Comparison of ENCODE assay signal across 15 cellular contexts in the genomic region with DNA sequence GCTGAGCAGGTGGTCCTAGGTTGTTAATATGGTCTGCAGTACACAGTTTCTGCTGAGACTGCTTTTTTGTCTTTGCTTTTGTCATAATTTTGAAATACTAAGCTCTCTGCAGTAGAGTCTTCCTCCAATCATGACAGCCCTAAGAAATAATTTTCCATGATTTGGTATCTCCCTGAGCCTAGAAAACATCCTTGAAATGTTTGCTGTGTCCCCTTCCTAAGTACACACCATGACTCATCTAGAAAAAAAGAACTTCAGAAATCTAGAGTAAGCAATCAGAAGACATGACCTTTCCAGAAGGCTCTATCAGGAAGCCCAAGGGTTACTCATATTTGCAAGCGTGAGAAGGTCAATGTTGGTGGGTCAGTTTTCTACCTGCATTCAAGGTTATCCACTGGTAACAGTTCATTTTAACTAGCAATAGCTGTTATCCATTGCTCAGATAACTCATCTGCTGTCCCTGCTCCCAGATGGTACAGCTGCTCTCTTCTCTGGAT. TPM values are rescaled to one million over a fixed set of nuclear protein-coding genes. Genes with fewer than 3 reads are reported as not detected.
A peak's percentile ranks its signal among the peaks of the same experiment; 100 is the strongest.
DNase-seq lines count a peak whose midpoint lies in the region; ATAC-seq, FAIRE-seq and TF ChIP-seq lines count a peak whose summit lies in the region.
"Had no signal": no experiment of that assay in that cellular context is flagged by ENCODE, and none has a peak within 500 bp of the region (broad histone marks: within the 10 kb centered on the region; RNA-seq: fewer than 3 reads in every experiment).

No MANE protein-coding gene starts in this region.

- H3K9me3 ChIP-seq in K562 (replicated peaks; ENCODE audit: control insufficient read depth, insufficient read depth, low read depth, low read length) = no peaks in the 10 kb centered on the region

- H3K4me3 Mint-ChIP-seq in Calu3 (ENCODE audit: low read depth, unreplicated experiment) (no peak overlapping the region), mesothelial cell of epicardium (no peak overlapping the region), nephron progenitor cell (no peak overlapping the region)
- H3K4me3 Mint-ChIP-seq: neural progenitor cell had no signal

- H3K27me3 ChIP-seq in K562 (ENCODE audit: control insufficient read depth in 2 of 2, insufficient read depth in 2 of 2, low read length in 2 of 2) = no peaks in the 10 kb centered on the region
- H3K27me3 ChIP-seq: neural progenitor cell had no signal

- no peak overlapping the region for H2AFZ ChIP-seq in K562 (ENCODE audit: low read depth, low read length)
- H2AFZ ChIP-seq: neural progenitor cell had no signal

- H3K27ac ChIP-seq in K562 (ENCODE audit: extremely low read depth, low read depth, low read length) = no peak overlapping the region
- H3K27ac ChIP-seq: neural progenitor cell had no signal

- H3K27me3 Mint-ChIP-seq in Calu3 (ENCODE audit: unreplicated experiment) (no peaks in the 10 kb centered on the region), mesothelial cell of epicardium (ENCODE audit: low read depth) (no peaks in the 10 kb centered on the region), nephron progenitor cell (ENCODE audit: low read depth, poor library complexity) (no peaks in the 10 kb centered on the region)

- H3K9me3 Mint-ChIP-seq in Calu3 (ENCODE audit: low read depth, unreplicated experiment) (no peaks in the 10 kb centered on the region), mesothelial cell of epicardium (no peaks in the 10 kb centered on the region), nephron progenitor cell (no peaks in the 10 kb centered on the region)
- H3K9me3 Mint-ChIP-seq: neural progenitor cell had no signal

- no peak for TF ChIP-seq EP300 in K562 (IDR thresholded peaks at IDR 0.05; ENCODE audit: low read length)

- H3K4me2 ChIP-seq in K562 (ENCODE audit: insufficient read depth, low read length) = no peak overlapping the region
- H3K4me2 ChIP-seq: neural progenitor cell had no signal

- H3K9ac ChIP-seq in K562 (ENCODE audit: insufficient read depth in 1 of 2, low read depth in 2 of 2, low read length in 2 of 2) = no peak overlapping the region
- H3K9ac ChIP-seq: neural progenitor cell had no signal

- CTCF ChIA-PET in Calu3 (lab: Charles Lee) = interaction anchor here (0.6 to 1.9 kb wide), 2 partner anchors 81 to 310 kb away, joined by 5 to 9 read pairs; no protein-coding TSS in a partner anchor
- CTCF ChIA-PET in K562 (lab: Yijun Ruan, JAX; ENCODE audit: low intra/inter-chr PET ratio) = no interaction called here

- intact Hi-C loops in Calu3 (cut with micrococcal nuclease; ENCODE audit: unreplicated experiment) = loop anchor here (2.0 to 5.0 kb wide), 3 partner anchors 16 to 195 kb away; partner anchors contain the start of genes DAD1 and OXA1L
- intact Hi-C loops in K562 (cut with micrococcal nuclease) = no loop called here

- peaks cover 33% of the 10 kb centered on the region for H3K79me2 ChIP-seq in K562 (ENCODE audit: control insufficient read depth, insufficient read depth, low read length)

- DNase-seq in Calu3 = no peak
- peak; percentile 75 for DNase-seq in HT1080 (ENCODE audit: low read depth)
- no peak for DNase-seq in K562 (ENCODE audit: extremely low read depth in 1 of 4, low spot score in 3 of 4)
- DNase-seq in mesothelial cell of epicardium (ENCODE audit: low spot score in 2 of 2, unreplicated experiment in 2 of 2) = no peak
- DNase-seq in NCI-H2171 (lab: John Stamatoyannopoulos, UW) = no peak
- no peak for DNase-seq in nephron progenitor cell
- no peak for DNase-seq in DMS79 (lab: John Stamatoyannopoulos, UW)
- DNase-seq: activated CD4-positive, alpha-beta T cell treated with anti-CD3 and anti-CD28 coated beads for 48 hours; amygdala; NCI-H510A treated with DMSO at 0.1 percent for 48 hours; SHP77; stimulated activated CD4-positive, alpha-beta T cell treated with anti-CD3 and anti-CD28 coated beads, Interleukin-2, amount 100 ng/mL, for 24 hours had no signal

- POLR2A ChIA-PET in K562 (lab: Yijun Ruan, JAX) = interaction anchor here (0.7 kb wide), 1 partner anchor 18 kb away, joined by 3 read pairs; no protein-coding TSS in a partner anchor

- TF ChIP-seq CTCF in Calu3 (IDR thresholded peaks at IDR 0.05; ENCODE audit: unreplicated experiment) = no peak
- no peak for TF ChIP-seq CTCF in K562 (IDR thresholded peaks at IDR 0.05 in 2 of 3, conservative IDR thresholded peaks at IDR 0.05 in 1 of 3; ENCODE audit: insufficient read depth in 2 of 3, low read depth in 1 of 3, low read length in 3 of 3)
- no peak for TF ChIP-seq CTCF in mesothelial cell of epicardium (IDR thresholded peaks at IDR 0.05; ENCODE audit: unreplicated experiment)
- no peak for TF ChIP-seq CTCF in nephron progenitor cell (IDR thresholded peaks at IDR 0.05)

- no peak for FAIRE-seq in K562 (lab: Jason Lieb, UNC)
- FAIRE-seq: islet of Langerhans had no signal

- H3K27ac Mint-ChIP-seq in Calu3 (ENCODE audit: unreplicated experiment) (peak overlapping the region; percentile 52), mesothelial cell of epicardium (peak overlapping the region; percentile 87), nephron progenitor cell (no peak overlapping the region)
- H3K27ac Mint-ChIP-seq: neural progenitor cell had no signal

- H3K36me3 Mint-ChIP-seq in Calu3 (ENCODE audit: insufficient read depth, unreplicated experiment) = peaks cover 43% of the 10 kb centered on the region
- H3K36me3 Mint-ChIP-seq in mesothelial cell of epicardium = peaks cover 43% of the 10 kb centered on the region
- peaks cover 69% of the 10 kb centered on the region for H3K36me3 Mint-ChIP-seq in nephron progenitor cell (ENCODE audit: low read depth)

- in situ Hi-C loops in K562 (cut with MboI) = no loop called here

- no peaks in the 10 kb centered on the region for H3K9me1 ChIP-seq in K562 (ENCODE audit: control insufficient read depth, insufficient read depth, low read length)

- no peak for TF ChIP-seq POLR2A in K562 (conservative IDR thresholded peaks at IDR 0.05)

- H3K36me3 ChIP-seq in K562 (ENCODE audit: control insufficient read depth, insufficient read depth, low read length) = peaks cover 62% of the 10 kb centered on the region

- 0 out of 2 replicates have a peak, but pooled peaks cover 5% of the 10 kb centered on the region for H4K20me1 ChIP-seq in K562 (replicated peaks; ENCODE audit: control insufficient read depth, insufficient read depth, low read length)

- peaks cover 24% of the 10 kb centered on the region for H3K4me1 Mint-ChIP-seq in Calu3 (ENCODE audit: low read depth, unreplicated experiment)
- peaks cover 11% of the 10 kb centered on the region for H3K4me1 Mint-ChIP-seq in mesothelial cell of epicardium
- H3K4me1 Mint-ChIP-seq in nephron progenitor cell = peaks cover 18% of the 10 kb centered on the region

- no peak for TF ChIP-seq RAD21 in K562 (CRISPR knock-in tag; conservative IDR thresholded peaks at IDR 0.05 in 1 of 2, IDR thresholded peaks at IDR 0.05 in 1 of 2)

- no peak overlapping the region for H3K4me3 ChIP-seq in K562
- H3K4me3 ChIP-seq: neural progenitor cell had no signal

- WGBS in K562 (ENCODE audit: insufficient coverage, low coverage, missing lambda C conversion rate) = 71% methylated on average over 1 of the region's 1 CpG

- TSS peak; percentile 7 for BruUV-seq in Calu3 (replicated peaks; lab: Mats Ljungman, UMichigan)
- no TSS peak for BruUV-seq in K562 (replicated peaks; lab: Mats Ljungman, UMichigan)

- H3K4me1 ChIP-seq in K562 (replicated peaks in 1 of 2; ENCODE audit: control insufficient read depth in 2 of 2, insufficient read depth in 2 of 2, low read length in 2 of 2) = no peaks in the 10 kb centered on the region

- no peak for ATAC-seq in K562
- ATAC-seq in GM21390 (IDR thresholded peaks at IDR 0.05; ENCODE audit: unreplicated experiment) = no peak

RNA-seq across cellular contexts. Expression of gene DAD1, which starts 16.4 kb away (rescaled TPM):
- 196 and 197 TPM in 2 replicates for total RNA-seq in Calu3 (2022)
- 280 and 308 TPM in 2 replicates for total RNA-seq in HT1080 (2014; rRNA removed; shearing (Covaris generic))
- 275 and 317 TPM in 2 replicates for polyA plus RNA-seq in HT1080 (2015; cell fraction: cytosol; rRNA removed)
- polyA plus RNA-seq in HT1080 (2015; cell fraction: nucleus; rRNA removed) = 148 and 176 TPM in 2 replicates
- total RNA-seq in K562 (2011; cell fraction: chromatin; rRNA removed; ENCODE audit: low replicate concordance) = 76.2 and 102 TPM in 2 replicates
- total RNA-seq in K562 (2011; cell fraction: nucleolus; rRNA removed) = 211 and 214 TPM in 2 replicates
- total RNA-seq in K562 (2011; cell fraction: nucleoplasm; rRNA removed) = 181 and 184 TPM in 2 replicates
- total RNA-seq in K562 (2014; rRNA removed) = 104 and 149 TPM in 2 replicates
- total RNA-seq in K562 (2014; rRNA removed; fragmentation: Illumina TruSeq; extraction: Trizol) = 172 and 181 TPM in 2 replicates
- 146 and 162 TPM in 2 replicates for total RNA-seq in K562 (2015; rRNA removed; fragmentation: Illumina TruSeq; extraction: Trizol)
- 129 and 143 TPM in 2 replicates for total RNA-seq in K562 (2021)
- 226 and 263 TPM in 2 replicates for polyA plus RNA-seq in K562 (2011; rRNA removed)
- polyA plus RNA-seq in K562 (2011; cell fraction: cytosol; rRNA removed) = 583 and 621 TPM in 2 replicates
- 58.2 and 70.1 TPM in 2 replicates for polyA plus RNA-seq in K562 (2011; cell fraction: nucleus; rRNA removed)
- polyA plus RNA-seq in K562 (2012) = 192 and 212 TPM in 2 replicates
- 244 and 260 TPM in 2 replicates for polyA plus RNA-seq in K562 (2014; fragmentation: Illumina TruSeq; extraction: Trizol)
- polyA plus RNA-seq in K562 (2014; fragmentation: Nextera tagmentation; extraction: Ambion mirVana) = 100 to 1,000 TPM; 585 to 617 TPM
- 222 and 233 TPM in 2 replicates for polyA plus RNA-seq in K562 (2014; rRNA removed)
- polyA minus RNA-seq in K562 (2011; rRNA and poly(A)+ RNA removed) = 87.6 and 98.8 TPM in 2 replicates
- 44.4 and 50.8 TPM in 2 replicates for polyA minus RNA-seq in K562 (2011; cell fraction: cytosol; rRNA and poly(A)+ RNA removed)
- polyA minus RNA-seq in K562 (2011; cell fraction: nucleus; rRNA and poly(A)+ RNA removed) = 25.7 and 34.2 TPM in 2 replicates
- 140 to 141 TPM (median 141 TPM) in 3 replicates for total RNA-seq in mesothelial cell of epicardium

RNA-seq across cellular contexts. Expression of gene ABHD4, which starts 25.5 kb away (rescaled TPM):
- total RNA-seq in Calu3 (2022) = 11.2 and 11.6 TPM in 2 replicates
- 3.5 and 6.9 TPM in 2 replicates for total RNA-seq in HT1080 (2014; rRNA removed; shearing (Covaris generic))
- polyA plus RNA-seq in HT1080 (2015; cell fraction: cytosol; rRNA removed) = 10.7 and 11.9 TPM in 2 replicates
- polyA plus RNA-seq in HT1080 (2015; cell fraction: nucleus; rRNA removed) = 12.8 and 14.3 TPM in 2 replicates
- 13.4 and 20.8 TPM in 2 replicates for total RNA-seq in K562 (2011; cell fraction: chromatin; rRNA removed; ENCODE audit: low replicate concordance)
- 16.6 and 18.5 TPM in 2 replicates for total RNA-seq in K562 (2011; cell fraction: nucleolus; rRNA removed)
- 18.2 and 20.5 TPM in 2 replicates for total RNA-seq in K562 (2011; cell fraction: nucleoplasm; rRNA removed)
- total RNA-seq in K562 (2014; rRNA removed) = 4.2 and 4.4 TPM in 2 replicates
- total RNA-seq in K562 (2014; rRNA removed; fragmentation: Illumina TruSeq; extraction: Trizol) = 3.9 and 4.3 TPM in 2 replicates
- total RNA-seq in K562 (2015; rRNA removed; fragmentation: Illumina TruSeq; extraction: Trizol) = 3.3 and 3.6 TPM in 2 replicates
- 8.5 and 9.5 TPM in 2 replicates for total RNA-seq in K562 (2021)
- polyA plus RNA-seq in K562 (2011; rRNA removed) = 12.0 TPM in 2 replicates
- polyA plus RNA-seq in K562 (2011; cell fraction: cytosol; rRNA removed) = 11.7 and 15.8 TPM in 2 replicates
- polyA plus RNA-seq in K562 (2011; cell fraction: nucleus; rRNA removed) = 11.2 and 13.5 TPM in 2 replicates
- 8.1 and 19.7 TPM in 2 replicates for polyA plus RNA-seq in K562 (2012)
- 9.8 and 10.0 TPM in 2 replicates for polyA plus RNA-seq in K562 (2014; fragmentation: Illumina TruSeq; extraction: Trizol)
- 1 to 10 TPM; 7.2 to 9.1 TPM for polyA plus RNA-seq in K562 (2014; fragmentation: Nextera tagmentation; extraction: Ambion mirVana)
- polyA plus RNA-seq in K562 (2014; rRNA removed) = 5.5 and 6.6 TPM in 2 replicates
- polyA minus RNA-seq in K562 (2011; rRNA and poly(A)+ RNA removed) = 7.3 and 10.4 TPM in 2 replicates
- 4.4 and 6.1 TPM in 2 replicates for polyA minus RNA-seq in K562 (2011; cell fraction: cytosol; rRNA and poly(A)+ RNA removed)
- 6.5 and 6.7 TPM in 2 replicates for polyA minus RNA-seq in K562 (2011; cell fraction: nucleus; rRNA and poly(A)+ RNA removed)
- 28.2 to 29.3 TPM (median 28.4 TPM) in 3 replicates for total RNA-seq in mesothelial cell of epicardium
